In genomic region chr3:106336619-106337018, GRCh38 we compare ENCODE assay signal across 14 cellular contexts.
A peak's percentile ranks its signal among the peaks of the same experiment; 100 is the strongest.
DNase-seq lines count a peak whose midpoint lies in the region; ATAC-seq and TF ChIP-seq lines count a peak whose summit lies in the region.
"Had no signal": no experiment of that assay in that cellular context is flagged by ENCODE, and none has a peak within 500 bp of the region (broad histone marks: within the 10 kb centered on the region; RNA-seq: fewer than 3 reads in every experiment).

No MANE protein-coding gene starts in this region.

- intact Hi-C loops in activated CD8-positive, alpha-beta T cell treated with anti-CD3 and anti-CD28 coated beads for 36 hours (cut with micrococcal nuclease): loop anchor here (10.0 kb wide), 3 partner anchors 212 to 652 kb away; no protein-coding TSS in a partner anchor

- H4K20me1 ChIP-seq in OCI-LY1 (ENCODE audit: insufficient read depth, low read length): no peaks in the 10 kb centered on the region

- CTCF ChIA-PET in activated CD8-positive, alpha-beta T cell treated with anti-CD3 and anti-CD28 coated beads for 36 hours (lab: Charles Lee): no interaction called here
- CTCF ChIA-PET in activated CD8-positive, alpha-beta T cell treated with anti-CD3 and anti-CD28 coated beads, Interleukin-2, amount 10 ng/mL, durations not matched to agents 7 days and 5 days (lab: Charles Lee): interaction anchor here (1.1 kb wide), 1 partner anchor 548 kb away, joined by 3 read pairs; no protein-coding TSS in a partner anchor

- no peak for TF ChIP-seq CTCF in activated CD8-positive, alpha-beta T cell treated with anti-CD3 and anti-CD28 coated beads for 36 hours (IDR thresholded peaks at IDR 0.05)
- TF ChIP-seq CTCF in OCI-LY1 (IDR thresholded peaks at IDR 0.05; ENCODE audit: low read length): no peak

- peaks cover 9% of the 10 kb centered on the region for H3K9me3 Mint-ChIP-seq in activated CD8-positive, alpha-beta T cell treated with anti-CD3 and anti-CD28 coated beads for 36 hours
- no peaks in the 10 kb centered on the region for H3K9me3 Mint-ChIP-seq in activated CD8-positive, alpha-beta T cell treated with anti-CD3 and anti-CD28 coated beads, Interleukin-2, amount 10 ng/mL, durations not matched to agents 7 days and 5 days (ENCODE audit: insufficient read depth)
- peaks cover 11% of the 10 kb centered on the region for H3K9me3 Mint-ChIP-seq in activated naive CD8-positive, alpha-beta T cell treated with anti-CD3 and anti-CD28 coated beads, Interleukin-2, amount 50 U/mL, for 24 hours
- H3K9me3 Mint-ChIP-seq: CD4-positive, CD25-positive, alpha-beta regulatory T cell had no signal

- no peaks in the 10 kb centered on the region for H3K36me3 ChIP-seq in ACC112 (ENCODE audit: insufficient read depth, low read length)
- no peaks in the 10 kb centered on the region for H3K36me3 ChIP-seq in OCI-LY1 (ENCODE audit: insufficient read depth, low read length)

- POLR2A ChIA-PET in activated CD8-positive, alpha-beta T cell treated with anti-CD3 and anti-CD28 coated beads for 36 hours (lab: Charles Lee): no interaction called here
- POLR2A ChIA-PET in activated CD8-positive, alpha-beta T cell treated with anti-CD3 and anti-CD28 coated beads, Interleukin-2, amount 10 ng/mL, durations not matched to agents 7 days and 5 days (lab: Charles Lee): no interaction called here

- no peaks in the 10 kb centered on the region for H3K79me2 ChIP-seq in ACC112 (ENCODE audit: control insufficient read depth, insufficient read depth, low read length, unreplicated experiment)
- no peaks in the 10 kb centered on the region for H3K79me2 ChIP-seq in OCI-LY1 (ENCODE audit: insufficient read depth, low read length)

- H3K4me2 ChIP-seq in OCI-LY1 (ENCODE audit: low read length): no peak overlapping the region
- H3K4me2 ChIP-seq: KMS-11, PC-9 had no signal

- no peak overlapping the region for H2AFZ ChIP-seq in ACC112 (ENCODE audit: low read length, unreplicated experiment)
- peak overlapping the region; percentile 34; the same call in 1 of the 2 replicates for H2AFZ ChIP-seq in OCI-LY1 (ENCODE audit: low read length)
- H2AFZ ChIP-seq: PC-9 had no signal

- DNase-seq in activated CD8-positive, alpha-beta T cell treated with anti-CD3 and anti-CD28 coated beads for 36 hours: no peak
- DNase-seq in activated CD8-positive, alpha-beta T cell treated with anti-CD3 and anti-CD28 coated beads, Interleukin-2, amount 10 ng/mL, durations not matched to agents 7 days and 5 days: no peak
- DNase-seq in activated naive CD8-positive, alpha-beta T cell treated with anti-CD3 and anti-CD28 coated beads, Interleukin-2, amount 50 U/mL, for 24 hours: no peak
- no peak for DNase-seq in DMS53 (lab: John Stamatoyannopoulos, UW)
- DNase-seq in AML-193 (lab: John Stamatoyannopoulos, UW): no peak
- DNase-seq in dermis blood vessel endothelial cell: no peak
- DNase-seq: CD4-positive, CD25-positive, alpha-beta regulatory T cell; NCI-H1092; NCI-H2227 treated with DMSO at 0.1 percent for 48 hours; NCI-H526; PC-9 had no signal

- H3K27me3 ChIP-seq in ACC112 (ENCODE audit: insufficient read depth, low read length) (no peaks in the 10 kb centered on the region), OCI-LY1 (ENCODE audit: insufficient read depth, low read length) (no peaks in the 10 kb centered on the region)

- H3K4me3 ChIP-seq in ACC112 (ENCODE audit: low read depth, low read length) (no peak overlapping the region), OCI-LY1 (ENCODE audit: low read depth, low read length, poor library complexity, severe bottlenecking) (no peak overlapping the region)
- H3K4me3 ChIP-seq: PC-9 had no signal

- H3K9me2 ChIP-seq in OCI-LY1 (ENCODE audit: low read depth, low read length): no peaks in the 10 kb centered on the region

- ATAC-seq in activated CD8-positive, alpha-beta T cell treated with anti-CD3 and anti-CD28 coated beads for 36 hours: no peak
- no peak for ATAC-seq in activated CD8-positive, alpha-beta T cell treated with anti-CD3 and anti-CD28 coated beads, Interleukin-2, amount 10 ng/mL, durations not matched to agents 7 days and 5 days
- no peak for ATAC-seq in activated naive CD8-positive, alpha-beta T cell treated with anti-CD3 and anti-CD28 coated beads, Interleukin-2, amount 50 U/mL, for 24 hours

- H3K4me3 Mint-ChIP-seq in activated CD8-positive, alpha-beta T cell treated with anti-CD3 and anti-CD28 coated beads for 36 hours: no peak overlapping the region
- no peak overlapping the region for H3K4me3 Mint-ChIP-seq in activated CD8-positive, alpha-beta T cell treated with anti-CD3 and anti-CD28 coated beads, Interleukin-2, amount 10 ng/mL, durations not matched to agents 7 days and 5 days
- H3K4me3 Mint-ChIP-seq in activated naive CD8-positive, alpha-beta T cell treated with anti-CD3 and anti-CD28 coated beads, Interleukin-2, amount 50 U/mL, for 24 hours: peak overlapping the region; percentile 34
- H3K4me3 Mint-ChIP-seq: CD4-positive, CD25-positive, alpha-beta regulatory T cell had no signal

- H3K9me3 ChIP-seq in OCI-LY1 (ENCODE audit: low read length): no peaks in the 10 kb centered on the region

- H3K36me3 Mint-ChIP-seq in activated CD8-positive, alpha-beta T cell treated with anti-CD3 and anti-CD28 coated beads for 36 hours (ENCODE audit: low read depth): peaks cover 19% of the 10 kb centered on the region
- H3K36me3 Mint-ChIP-seq in activated CD8-positive, alpha-beta T cell treated with anti-CD3 and anti-CD28 coated beads, Interleukin-2, amount 10 ng/mL, durations not matched to agents 7 days and 5 days (ENCODE audit: low read depth): peaks cover 9% of the 10 kb centered on the region
- H3K36me3 Mint-ChIP-seq in activated naive CD8-positive, alpha-beta T cell treated with anti-CD3 and anti-CD28 coated beads, Interleukin-2, amount 50 U/mL, for 24 hours (ENCODE audit: low read depth): peaks cover 7% of the 10 kb centered on the region
- H3K36me3 Mint-ChIP-seq: CD4-positive, CD25-positive, alpha-beta regulatory T cell had no signal

- H3K4me1 Mint-ChIP-seq in activated CD8-positive, alpha-beta T cell treated with anti-CD3 and anti-CD28 coated beads for 36 hours (ENCODE audit: low read depth): peaks cover 75% of the 10 kb centered on the region
- peaks cover 62% of the 10 kb centered on the region for H3K4me1 Mint-ChIP-seq in activated CD8-positive, alpha-beta T cell treated with anti-CD3 and anti-CD28 coated beads, Interleukin-2, amount 10 ng/mL, durations not matched to agents 7 days and 5 days (ENCODE audit: low read depth)
- peaks cover 83% of the 10 kb centered on the region for H3K4me1 Mint-ChIP-seq in activated naive CD8-positive, alpha-beta T cell treated with anti-CD3 and anti-CD28 coated beads, Interleukin-2, amount 50 U/mL, for 24 hours

- peak overlapping the region; percentile 98 for H3K27ac Mint-ChIP-seq in activated CD8-positive, alpha-beta T cell treated with anti-CD3 and anti-CD28 coated beads for 36 hours
- H3K27ac Mint-ChIP-seq in activated CD8-positive, alpha-beta T cell treated with anti-CD3 and anti-CD28 coated beads, Interleukin-2, amount 10 ng/mL, durations not matched to agents 7 days and 5 days: no peak overlapping the region
- H3K27ac Mint-ChIP-seq in activated naive CD8-positive, alpha-beta T cell treated with anti-CD3 and anti-CD28 coated beads, Interleukin-2, amount 50 U/mL, for 24 hours: peak overlapping the region; percentile 98
- H3K27ac Mint-ChIP-seq: CD4-positive, CD25-positive, alpha-beta regulatory T cell had no signal

- H3K27me3 Mint-ChIP-seq in activated CD8-positive, alpha-beta T cell treated with anti-CD3 and anti-CD28 coated beads for 36 hours: no peaks in the 10 kb centered on the region
- no peaks in the 10 kb centered on the region for H3K27me3 Mint-ChIP-seq in activated CD8-positive, alpha-beta T cell treated with anti-CD3 and anti-CD28 coated beads, Interleukin-2, amount 10 ng/mL, durations not matched to agents 7 days and 5 days (ENCODE audit: low read depth)
- no peaks in the 10 kb centered on the region for H3K27me3 Mint-ChIP-seq in activated naive CD8-positive, alpha-beta T cell treated with anti-CD3 and anti-CD28 coated beads, Interleukin-2, amount 50 U/mL, for 24 hours

- H3K4me1 ChIP-seq in ACC112 (ENCODE audit: control insufficient read depth, insufficient read depth, low read length, unreplicated experiment) (peaks cover 28% of the 10 kb centered on the region), OCI-LY1 (ENCODE audit: insufficient read depth, low read length, severe bottlenecking) (peaks cover 20% of the 10 kb centered on the region)

- peak overlapping the region; percentile 40; the same call in 1 of the 2 replicates for H3K27ac ChIP-seq in ACC112 (ENCODE audit: low read depth, low read length)
- H3K27ac ChIP-seq in OCI-LY1 (ENCODE audit: low read depth, low read length, poor library complexity, severe bottlenecking): no peak overlapping the region
- H3K27ac ChIP-seq: KMS-11, PC-9 had no signal

- no peak overlapping the region for H3K9ac ChIP-seq in OCI-LY1 (ENCODE audit: low read length)
- H3K9ac ChIP-seq: KMS-11 had no signal

- no peaks in the 10 kb centered on the region for H3F3A ChIP-seq in OCI-LY1 (ENCODE audit: insufficient read depth, low read length)
